21 cellular contexts compared by ENCODE assay signal in the genomic region with DNA sequence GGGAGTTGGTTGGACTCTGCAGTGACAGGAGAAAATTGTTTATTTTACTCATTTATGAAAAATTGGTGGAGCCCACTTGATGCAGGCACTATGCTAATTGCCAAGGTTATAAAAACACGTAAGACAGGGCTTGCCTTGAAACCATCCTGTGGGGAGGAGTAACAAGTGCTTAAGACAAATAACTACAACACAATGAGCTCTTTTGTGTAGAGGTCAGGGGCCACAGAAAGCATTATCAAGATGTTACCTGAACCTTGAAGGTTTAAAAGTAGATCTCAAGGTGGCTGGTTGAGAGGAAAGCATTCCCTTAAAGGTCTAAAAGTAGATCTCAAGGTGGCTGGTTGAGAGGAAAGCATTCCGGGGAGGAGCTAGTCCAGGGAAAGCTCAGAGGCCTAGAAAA.
A peak's percentile ranks its signal among the peaks of the same experiment; 100 is the strongest.
DNase-seq lines count a peak whose midpoint lies in the region; FAIRE-seq and TF ChIP-seq lines count a peak whose summit lies in the region.
"Had no signal": no experiment of that assay in that cellular context is flagged by ENCODE, and none has a peak within 500 bp of the region (broad histone marks: within the 10 kb centered on the region; RNA-seq: fewer than 3 reads in every experiment).

No MANE protein-coding gene starts in this region.

- no peak overlapping the region for H3K14ac ChIP-seq in H9 (ENCODE audit: insufficient read depth, low read length)

- no peak for DNase-seq in H9
- peak; percentile 45 for DNase-seq in iPS DF 19.7 (ENCODE audit: low read depth, low spot score)
- DNase-seq in urothelium cell line (ENCODE audit: low spot score): no peak
- DNase-seq in dedifferentiated amniotic fluid mesenchymal stem cell (ENCODE audit: extremely low spot score): no peak
- DNase-seq in Kasumi-1 (lab: John Stamatoyannopoulos, UW): no peak
- DNase-seq in anterior cingulate cortex (lab: John Stamatoyannopoulos, UW): no peak
- DNase-seq: ACHN; BE2C; C1 segment of cervical spinal cord; Caco-2; CD4-positive, CD25-positive, alpha-beta regulatory T cell; CD8-positive, alpha-beta memory T cell; GDM1; HCEC 1CT; KG1 had no signal

- no peak overlapping the region for H4K91ac ChIP-seq in H9 (ENCODE audit: insufficient read length, low read depth, low read length)

- H2BK5ac ChIP-seq in H9 (ENCODE audit: insufficient read length, low read length): no peak overlapping the region

- no peak overlapping the region for H3K56ac ChIP-seq in H9 (ENCODE audit: insufficient read length, low read depth, low read length)

- no peak overlapping the region for H3K4me3 Mint-ChIP-seq in H9
- no peak overlapping the region for H3K4me3 Mint-ChIP-seq in brain
- H3K4me3 Mint-ChIP-seq: CD4-positive, CD25-positive, alpha-beta regulatory T cell; CD8-positive, alpha-beta memory T cell had no signal

- H3K9me3 Mint-ChIP-seq in H9 (no peaks in the 10 kb centered on the region), brain (peaks cover 0 to 3% (median 0%) of the 10 kb centered on the region in 5 experiments)

- peak overlapping the region; percentile 75 to 96 (median 83); a peak in 6 of 7 replicates for H3K27ac Mint-ChIP-seq in H9
- peak overlapping the region in 3 of 5 experiments; percentile 54 to 82 (median 67) for H3K27ac Mint-ChIP-seq in brain
- H3K27ac Mint-ChIP-seq: CD4-positive, CD25-positive, alpha-beta regulatory T cell had no signal

- no peaks in the 10 kb centered on the region for H3K27me3 ChIP-seq in H9 (ENCODE audit: insufficient read depth, low read length)
- H3K27me3 ChIP-seq: BE2C had no signal

- H2BK20ac ChIP-seq in H9 (ENCODE audit: low read depth, low read length, poor library complexity, severe bottlenecking): no peak overlapping the region

- no peak overlapping the region for H2BK12ac ChIP-seq in H9 (ENCODE audit: insufficient read length, low read depth, low read length)

- TF ChIP-seq CTCF in H9 (conservative IDR thresholded peaks at IDR 0.05) (no peak), brain (conservative IDR thresholded peaks at IDR 0.05) (no peak)

- no peak overlapping the region for H4K5ac ChIP-seq in H9 (ENCODE audit: insufficient read length, low read depth, low read length)

- H2BK15ac ChIP-seq in H9 (ENCODE audit: low read depth, low read length): no peak overlapping the region

- peaks cover 22 to 25% of the 10 kb centered on the region in 2 experiments for H3K4me1 Mint-ChIP-seq in H9
- H3K4me1 Mint-ChIP-seq in brain: peaks cover 78% of the 10 kb centered on the region
- H3K4me1 Mint-ChIP-seq: CD4-positive, CD25-positive, alpha-beta regulatory T cell; CD8-positive, alpha-beta memory T cell had no signal

- H3K79me1 ChIP-seq in H9 (ENCODE audit: insufficient read depth, low read depth, low read length, poor library complexity, severe bottlenecking): no peaks in the 10 kb centered on the region

- no peak overlapping the region for H4K8ac ChIP-seq in H9 (replicated peaks; ENCODE audit: insufficient read length, low read depth, low read length)

- no peak overlapping the region for H3K9ac ChIP-seq in H9 (ENCODE audit: extremely low read depth, insufficient read length, low read length)

- FAIRE-seq in urothelium cell line (lab: Jason Lieb, UNC): peak; percentile 32
- FAIRE-seq: A204.1, D721Med, GM12892, GM18507, HTR-8/SVneo had no signal

- no peak overlapping the region for H3K4ac ChIP-seq in H9 (ENCODE audit: low read depth, low read length)

- no peak overlapping the region for H2AK5ac ChIP-seq in H9 (ENCODE audit: insufficient read length, low read length)

- no peak overlapping the region for H3K23ac ChIP-seq in H9 (ENCODE audit: insufficient read length, low read depth, low read length)

- H3T11ph ChIP-seq in H9 (ENCODE audit: low read length): no peak overlapping the region

- no peak overlapping the region for H3K27ac ChIP-seq in H9 (ENCODE audit: insufficient read length, low read depth, low read length)

- no peaks in the 10 kb centered on the region for H4K20me1 ChIP-seq in H9 (ENCODE audit: control insufficient read depth, insufficient read depth, insufficient read length)

- H3K27me3 Mint-ChIP-seq in H9 (ENCODE audit: low read depth) (peaks cover 2% of the 10 kb centered on the region; the same call in 1 of the 2 replicates), brain (no peaks in the 10 kb centered on the region)
- H3K27me3 Mint-ChIP-seq: CD8-positive, alpha-beta memory T cell had no signal

- no peak overlapping the region for H3K18ac ChIP-seq in H9 (ENCODE audit: insufficient read length, low read depth, low read length)

- H3K36me3 Mint-ChIP-seq in H9 (ENCODE audit: insufficient read depth in 1 of 3, low read depth in 3 of 3) (no peaks in the 10 kb centered on the region; a peak in 1 of 7 replicates), brain (no peaks in the 10 kb centered on the region)
- H3K36me3 Mint-ChIP-seq: CD4-positive, CD25-positive, alpha-beta regulatory T cell; CD8-positive, alpha-beta memory T cell had no signal

- no peaks in the 10 kb centered on the region for H3K9me3 ChIP-seq in H9 (ENCODE audit: control insufficient read depth, low read depth, low read length)
- H3K9me3 ChIP-seq: BE2C, Caco-2 had no signal

- H3K23me2 ChIP-seq in H9 (ENCODE audit: insufficient read length, low read depth, low read length, poor library complexity, severe bottlenecking): no peaks in the 10 kb centered on the region

- H2BK120ac ChIP-seq in H9 (ENCODE audit: low read depth, low read length, poor library complexity, severe bottlenecking): no peak overlapping the region

- H3K79me2 ChIP-seq in H9 (ENCODE audit: insufficient read depth, low read length): no peaks in the 10 kb centered on the region

- no CpG with 5 or more reads among the region's 2 CpGs for WGBS in H9 (ENCODE audit: extremely low coverage, insufficient read length, low lambda C conversion rate)

- H2AFZ ChIP-seq in H9 (ENCODE audit: low read length): no peak overlapping the region

- H3K4me1 ChIP-seq in H9 (ENCODE audit: insufficient read depth, low read length): peaks cover 13% of the 10 kb centered on the region; the same call in 1 of the 2 replicates
- H3K4me1 ChIP-seq: BE2C had no signal

- H3K4me2 ChIP-seq in H9 (ENCODE audit: insufficient read depth, insufficient read length, low read length): no peak overlapping the region
